ENCODE assay signal across 11 cellular contexts in genomic region chr2:145158051-145158586, GRCh38.
DNase-seq lines count a peak whose midpoint lies in the region; ATAC-seq, FAIRE-seq and TF ChIP-seq lines count a peak whose summit lies in the region.
"Had no signal": no experiment of that assay in that cellular context is flagged by ENCODE, and none has a peak within 500 bp of the region (broad histone marks: within the 10 kb centered on the region; RNA-seq: fewer than 3 reads in every experiment).

No MANE protein-coding gene starts in this region.

- intact Hi-C loops in posterior vena cava (cut with DNase I) = no loop called here

- ATAC-seq in HG03432 (IDR thresholded peaks at IDR 0.05; ENCODE audit: unreplicated experiment) (no peak), HG02678 (IDR thresholded peaks at IDR 0.05; ENCODE audit: unreplicated experiment) (no peak)
- ATAC-seq: naive thymus-derived CD8-positive, alpha-beta T cell had no signal

- FAIRE-seq in D721Med (lab: Jason Lieb, UNC) = no peak

- DNase-seq in DMS 273 (lab: John Stamatoyannopoulos, UW; ENCODE audit: unreplicated experiment) (peak; percentile 82), NOMO-1 treated with dmso at 0.1 percent for 144 hours (lab: John Stamatoyannopoulos, UW; ENCODE audit: unreplicated experiment) (peak; percentile 49), fibroblast of the aortic adventitia (ENCODE audit: low read depth) (peak; percentile 98), posterior vena cava (ENCODE audit: low spot score) (peak; percentile 88), D721Med (ENCODE audit: insufficient read length, low spot score) (no peak)
- no peak for DNase-seq in effector CD8-positive, alpha-beta T cell (lab: John Stamatoyannopoulos, UW)
- DNase-seq: DND-41; naive thymus-derived CD8-positive, alpha-beta T cell had no signal

- no peak overlapping the region for H3K4me3 ChIP-seq in fibroblast of the aortic adventitia (ENCODE audit: low read depth, low read length)
- H3K4me3 ChIP-seq: PC-9 had no signal

- TF ChIP-seq CTCF in fibroblast of the aortic adventitia (IDR thresholded peaks at IDR 0.05; ENCODE audit: insufficient read depth, low read length) (no peak), D721Med (IDR thresholded peaks at IDR 0.05; ENCODE audit: insufficient read depth, missing control alignments) (no peak)

Comparison
In these comparisons a context has a peak if more than half of its experiments do, and no peak if none do; other contexts are left out.
1. DNase-seq: peak in DMS 273 (single experiment), NOMO-1 treated with dmso at 0.1 percent for 144 hours (single experiment), fibroblast of the aortic adventitia (single experiment) and posterior vena cava (single experiment); none in effector CD8-positive, alpha-beta T cell (single experiment) and D721Med (single experiment).